ENCODE assay signal across 7 cellular contexts in the genomic region with DNA sequence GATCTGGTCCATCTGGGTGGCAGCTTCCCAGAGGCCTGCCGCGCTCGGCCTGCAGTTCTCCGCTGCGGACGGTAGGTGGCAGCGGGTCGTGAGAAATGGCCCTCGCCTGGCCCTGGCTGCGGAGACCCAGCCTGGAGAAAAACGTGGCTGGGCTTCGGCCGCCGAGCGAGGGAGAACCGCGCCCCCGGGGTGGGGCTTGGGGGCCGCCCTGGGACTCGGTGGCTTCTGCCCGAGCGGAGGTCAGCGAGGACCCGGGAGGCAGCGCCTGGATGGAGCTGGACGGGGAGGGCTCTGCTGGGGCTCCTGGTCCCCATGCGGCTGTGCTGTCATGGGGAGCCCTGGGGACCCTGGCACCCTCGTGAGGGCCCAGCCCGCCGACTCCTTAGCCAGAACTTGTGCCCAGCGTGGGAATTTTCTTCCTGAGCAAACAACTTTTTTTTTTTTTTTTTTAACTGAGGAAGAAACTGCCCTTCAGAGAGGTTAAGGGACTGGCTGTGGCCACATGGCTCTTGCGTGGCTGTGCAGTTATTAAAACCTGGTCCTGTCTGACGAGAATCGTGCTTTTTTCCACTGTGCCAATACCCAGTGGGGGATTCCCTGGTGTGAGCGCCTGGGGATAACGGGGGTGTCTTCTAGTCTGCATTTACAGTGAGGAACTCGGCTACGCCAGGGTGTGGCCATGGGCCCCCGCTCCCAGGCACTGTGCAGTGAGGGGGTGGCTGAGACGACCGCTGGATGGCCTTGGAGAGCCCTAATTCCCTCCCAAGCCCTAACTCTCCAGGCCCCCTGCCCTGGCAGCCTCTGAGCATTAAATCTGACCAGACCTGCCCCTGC.
DNase-seq lines count a peak whose midpoint lies in the region; ATAC-seq, FAIRE-seq and TF ChIP-seq lines count a peak whose summit lies in the region.

No MANE protein-coding gene starts in this region.

- peak; percentile 92 for FAIRE-seq in GM12891 (lab: Jason Lieb, UNC)

- peak; percentile 99 for TF ChIP-seq CTCF in hepatocyte (IDR thresholded peaks at IDR 0.05; ENCODE audit: poor library complexity)

- no peaks in the 10 kb centered on the region for H3K79me2 ChIP-seq in hepatocyte

- peak overlapping the region; percentile 54 for H3K27ac ChIP-seq in hepatocyte

- peak; percentile 85 for DNase-seq in GM12891 (ENCODE audit: insufficient read length, low spot score)
- peak; percentile 88 for DNase-seq in NCI-H1105 treated with DMSO at 0.1 percent for 48 hours (lab: John Stamatoyannopoulos, UW)
- peak in 4 of 5 experiments; percentile 25 to 81 (median 57) for DNase-seq in T-helper 2 cell
- DNase-seq in astrocyte of the hippocampus (ENCODE audit: low read depth, low spot score) = peak; percentile 99
- DNase-seq in hepatocyte (ENCODE audit: low spot score) = peak; percentile 96
- DNase-seq in renal cortical epithelial cell (ENCODE audit: low read depth) = peak; percentile 66

- H3K9me2 ChIP-seq in hepatocyte (replicated peaks; ENCODE audit: insufficient read depth) = no peaks in the 10 kb centered on the region

- no peak overlapping the region for H3K4me3 ChIP-seq in hepatocyte

- ATAC-seq in HG02759 (IDR thresholded peaks at IDR 0.05; ENCODE audit: unreplicated experiment) = peak; percentile 99

- peak overlapping the region; percentile 82 for H3K4me2 ChIP-seq in hepatocyte

- WGBS in hepatocyte (ENCODE audit: low lambda C conversion rate, missing lambda C conversion rate) = 6% methylated on average over 40 of the region's 41 CpGs

- peak overlapping the region; percentile 6 for H2AFZ ChIP-seq in hepatocyte

- TF ChIP-seq POLR2A in GM12891 (IDR thresholded peaks at IDR 0.05; ENCODE audit: low read depth, low read length) = no peak

- peaks cover 16% of the 10 kb centered on the region for H3K4me1 ChIP-seq in hepatocyte (ENCODE audit: insufficient read depth)

- no peaks in the 10 kb centered on the region for H3K36me3 ChIP-seq in hepatocyte (replicated peaks; ENCODE audit: insufficient read depth, low read depth)

- H4K20me1 ChIP-seq in hepatocyte (ENCODE audit: insufficient read depth, poor library complexity, severe bottlenecking) = no peaks in the 10 kb centered on the region

- H3K27me3 ChIP-seq in hepatocyte = no peaks in the 10 kb centered on the region

- H3K9me3 ChIP-seq in hepatocyte (ENCODE audit: low read depth) = no peaks in the 10 kb centered on the region

TF ChIP-seq in GM12891, 5 proteins besides CTCF, POLR2A, EP300 and RAD21:
- TF ChIP-seq PAX5 (IDR thresholded peaks at IDR 0.05; ENCODE audit: insufficient read depth, low read length, severe bottlenecking) = no peak
- no peak for TF ChIP-seq SPI1 (IDR thresholded peaks at IDR 0.05; ENCODE audit: low read depth, low read length)
- TF ChIP-seq POU2F2 (IDR thresholded peaks at IDR 0.05; ENCODE audit: low read depth, low read length) = no peak
- no peak for TF ChIP-seq TAF1 (IDR thresholded peaks at IDR 0.05; ENCODE audit: low read depth, low read length)
- no peak for TF ChIP-seq POLR2AphosphoS5 (IDR thresholded peaks at IDR 0.05; ENCODE audit: low read depth, low read length)
